12 cellular contexts compared by ENCODE assay signal in the genomic region with DNA sequence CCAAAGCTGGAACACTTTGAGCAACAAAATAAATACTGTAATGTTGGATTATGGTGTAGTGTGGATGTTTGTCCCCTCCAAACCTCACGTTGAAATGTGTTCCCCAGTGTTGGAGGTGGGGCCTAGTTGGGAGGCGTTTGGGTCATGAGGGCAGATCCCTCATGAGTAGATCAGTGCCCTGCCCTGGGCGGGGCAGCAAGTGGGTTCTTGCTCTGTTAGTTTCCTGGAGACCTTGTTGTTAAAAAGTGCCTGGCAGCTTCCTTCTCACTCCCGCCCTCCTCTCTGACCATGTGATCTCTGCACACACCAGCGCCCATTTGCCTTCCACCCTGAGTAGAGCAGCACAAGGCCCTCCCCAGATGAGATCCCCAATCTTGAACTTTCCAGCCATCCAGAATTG.
A peak's percentile ranks its signal among the peaks of the same experiment; 100 is the strongest.
DNase-seq lines count a peak whose midpoint lies in the region; ATAC-seq, FAIRE-seq and TF ChIP-seq lines count a peak whose summit lies in the region.
"Had no signal": no experiment of that assay in that cellular context is flagged by ENCODE, and none has a peak within 500 bp of the region (broad histone marks: within the 10 kb centered on the region; RNA-seq: fewer than 3 reads in every experiment).

No MANE protein-coding gene starts in this region.

- no peak overlapping the region for H2BK120ac ChIP-seq in mesenchymal stem cell (ENCODE audit: low read depth, low read length)

- peak overlapping the region; percentile 56 for H3K27ac Mint-ChIP-seq in memory B cell

- H4K8ac ChIP-seq in mesenchymal stem cell (ENCODE audit: low read length), result no peak overlapping the region

- peak overlapping the region in 1 of 2 experiments; percentile 35 for H3K23ac ChIP-seq in mesenchymal stem cell (ENCODE audit: low read length in 2 of 2)

- peaks cover 100% of the 10 kb centered on the region for H3K4me1 ChIP-seq in BLaER1
- peaks cover 28% of the 10 kb centered on the region for H3K4me1 ChIP-seq in mesenchymal stem cell (ENCODE audit: control insufficient read depth, insufficient read depth, low read depth, low read length)

- no peaks in the 10 kb centered on the region for H3K9me3 ChIP-seq in BLaER1
- H3K9me3 ChIP-seq in mesenchymal stem cell (ENCODE audit: control insufficient read depth, low read length), result no peaks in the 10 kb centered on the region

- H3K4me1 Mint-ChIP-seq in memory B cell, result peaks cover 60% of the 10 kb centered on the region

- H3K27me3 ChIP-seq in BLaER1 (no peaks in the 10 kb centered on the region), bronchial epithelial cell (ENCODE audit: control insufficient read depth, insufficient read depth, low read length) (no peaks in the 10 kb centered on the region), mesenchymal stem cell (ENCODE audit: control insufficient read depth in 1 of 2, insufficient read depth in 1 of 2, low read length in 2 of 2) (no peaks in the 10 kb centered on the region)

- H3K36me3 Mint-ChIP-seq in memory B cell, result peaks cover 3% of the 10 kb centered on the region

- H3K4me2 ChIP-seq in BLaER1 (peak overlapping the region; percentile 87), mesenchymal stem cell (ENCODE audit: low read length, poor library complexity, severe bottlenecking) (no peak overlapping the region)
- H3K4me2 ChIP-seq: KMS-11 had no signal

- H3K27ac ChIP-seq in BLaER1 (no peak overlapping the region; the same call in 1 of the 2 replicates), mesenchymal stem cell (ENCODE audit: low read length, poor library complexity, severe bottlenecking) (no peak overlapping the region)
- H3K27ac ChIP-seq: KMS-11 had no signal

- H4K91ac ChIP-seq in mesenchymal stem cell (ENCODE audit: low read length), result no peak overlapping the region

- peak; percentile 10 for DNase-seq in NCI-H526 treated with DMSO at 0.1 percent for 48 hours (lab: John Stamatoyannopoulos, UW)
- peak; percentile 52 for DNase-seq in bronchial epithelial cell (ENCODE audit: low read depth)
- DNase-seq in memory B cell (ENCODE audit: low spot score in 2 of 2), result peak in 1 of 2 donors; percentile 18
- no peak for DNase-seq in iPS-NIHi7 (ENCODE audit: extremely low spot score)
- DNase-seq in mesenchymal stem cell, result no peak
- DNase-seq: activated CD8-positive, alpha-beta memory T cell treated with anti-CD3 and anti-CD28 coated beads for 24 hours; DMS53 had no signal

- H2BK5ac ChIP-seq in mesenchymal stem cell (ENCODE audit: low read depth, low read length, poor library complexity, severe bottlenecking), result no peak overlapping the region

- peak; percentile 89 for ATAC-seq in memory B cell (ENCODE audit: low read depth)
- ATAC-seq in GM18870 (IDR thresholded peaks at IDR 0.05; ENCODE audit: unreplicated experiment), result no peak
- ATAC-seq in GM18511 (IDR thresholded peaks at IDR 0.05; ENCODE audit: unreplicated experiment), result no peak

- no peaks in the 10 kb centered on the region for H3K27me3 Mint-ChIP-seq in memory B cell

- H3K14ac ChIP-seq in mesenchymal stem cell (ENCODE audit: low read length in 2 of 2), result no peak overlapping the region

- H3K36me3 ChIP-seq in BLaER1 (peaks cover 22% of the 10 kb centered on the region), bronchial epithelial cell (ENCODE audit: control insufficient read depth, insufficient read depth, low read length) (peaks cover 4% of the 10 kb centered on the region), mesenchymal stem cell (ENCODE audit: control insufficient read depth in 1 of 2, insufficient read depth in 2 of 2, low read depth in 1 of 2, low read length in 2 of 2) (peaks cover 7 to 18% of the 10 kb centered on the region in 2 experiments)

- H3K9ac ChIP-seq in BLaER1 (peak overlapping the region; percentile 0; the same call in 1 of the 2 replicates), mesenchymal stem cell (ENCODE audit: low read length) (no peak overlapping the region)
- H3K9ac ChIP-seq: KMS-11 had no signal

- H3K4ac ChIP-seq in mesenchymal stem cell (ENCODE audit: low read depth in 1 of 2, low read length in 2 of 2), result no peak overlapping the region

- H2AFZ ChIP-seq in mesenchymal stem cell (ENCODE audit: low read depth, low read length), result no peak overlapping the region

- H3K79me1 ChIP-seq in mesenchymal stem cell (replicated peaks; ENCODE audit: low read length, poor library complexity, severe bottlenecking), result peaks cover 51% of the 10 kb centered on the region

- H2BK12ac ChIP-seq in mesenchymal stem cell (ENCODE audit: low read length in 2 of 2), result no peak overlapping the region

- no peak overlapping the region for H3K18ac ChIP-seq in mesenchymal stem cell (ENCODE audit: low read depth in 1 of 2, low read length in 2 of 2)

- H3K4me3 ChIP-seq in BLaER1 (no peak overlapping the region), bronchial epithelial cell (ENCODE audit: low read depth, low read length) (no peak overlapping the region), mesenchymal stem cell (ENCODE audit: insufficient read depth in 1 of 2, low read depth in 1 of 2, low read length in 2 of 2) (no peak overlapping the region)

- no peak overlapping the region for H2BK15ac ChIP-seq in mesenchymal stem cell (ENCODE audit: low read depth, poor library complexity, severe bottlenecking)

- TF ChIP-seq CTCF in bronchial epithelial cell (IDR thresholded peaks at IDR 0.05; ENCODE audit: insufficient read depth, low read length, severe bottlenecking), result no peak

- FAIRE-seq in bronchial epithelial cell (lab: Jason Lieb, UNC), result no peak
- FAIRE-seq: endometrium had no signal

- peak overlapping the region; percentile 45 for H3K4me3 Mint-ChIP-seq in memory B cell

- 85% methylated on average over 5 of the region's 5 CpGs for WGBS in mesenchymal stem cell

- no peak overlapping the region for H2AK5ac ChIP-seq in mesenchymal stem cell (ENCODE audit: low read length, severe bottlenecking)

- H3K9me3 Mint-ChIP-seq in memory B cell, result no peaks in the 10 kb centered on the region

- peaks cover 100% of the 10 kb centered on the region for H4K20me1 ChIP-seq in BLaER1

Comparison
In these comparisons a context has a peak if more than half of its experiments do, and no peak if none do; other contexts are left out.
1. DNase-seq: peak in NCI-H526 treated with DMSO at 0.1 percent for 48 hours (single experiment) and bronchial epithelial cell (single experiment); none in iPS-NIHi7 (single experiment) and mesenchymal stem cell (single experiment).